1 cellular context compared by ENCODE assay signal in genomic region chr10:132681858-132682755, GRCh38.
TF ChIP-seq lines count a peak whose summit lies in the region.

No MANE protein-coding gene starts in this region.

TF ChIP-seq in HEK293, 187 proteins besides CTCF, POLR2A, EP300 and RAD21 (continued from another document):
- TF ChIP-seq ZBTB11 (tag by site-specific recombination; conservative IDR thresholded peaks at IDR 0.05; ENCODE audit: low read depth) (no peak), ZNF26 (tag by site-specific recombination; IDR thresholded peaks at IDR 0.05) (no peak), ZNF596 (tag by site-specific recombination; IDR thresholded peaks at IDR 0.05) (no peak), ZNF558 (tag by site-specific recombination; IDR thresholded peaks at IDR 0.05) (no peak), ZNF518A (tag by site-specific recombination; conservative IDR thresholded peaks at IDR 0.05; ENCODE audit: low read depth) (no peak), OSR2 (tag by site-specific recombination; IDR thresholded peaks at IDR 0.05) (no peak)
TF ChIP-seq in HEK293: peak in this region for 2.
